8 cellular contexts compared by ENCODE assay signal in the genomic region with DNA sequence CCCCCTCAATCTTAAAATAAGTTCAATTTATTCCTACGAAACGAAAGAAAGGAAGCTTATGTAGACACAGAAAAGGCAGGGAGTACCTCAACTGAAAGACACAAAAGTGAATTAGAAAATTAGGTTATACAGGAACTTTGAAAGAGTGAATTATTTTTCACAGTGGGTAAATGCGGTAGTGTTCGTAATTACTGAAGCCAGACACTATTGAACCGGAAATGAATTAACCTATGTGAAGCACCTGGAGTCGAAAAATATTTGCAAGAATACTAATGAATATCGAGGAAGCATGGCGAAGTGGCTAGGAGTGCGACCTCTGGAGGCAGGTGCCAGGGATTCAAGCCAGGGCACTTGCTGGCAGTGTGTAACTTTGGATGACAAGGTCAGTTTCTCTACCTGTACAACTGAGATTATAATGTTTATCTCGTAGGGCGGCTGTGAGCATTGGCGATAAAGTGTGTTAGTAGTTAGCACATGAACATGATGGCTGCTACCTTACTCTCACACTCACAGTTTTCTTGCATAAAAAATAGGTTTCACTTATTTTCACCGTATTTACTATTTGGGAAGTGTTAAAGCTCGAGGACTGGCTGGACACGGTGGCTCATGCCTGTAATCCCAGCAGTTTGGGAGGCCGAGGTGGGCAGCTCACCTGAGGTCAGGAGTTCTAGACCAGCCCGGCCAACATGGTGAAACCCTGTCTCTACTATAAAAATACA. TPM values are rescaled to one million over a fixed set of nuclear protein-coding genes. Genes with fewer than 3 reads are reported as not detected.
DNase-seq lines count a peak whose midpoint lies in the region; ATAC-seq and TF ChIP-seq lines count a peak whose summit lies in the region.

No MANE protein-coding gene starts in this region.

- intact Hi-C loops in lower leg skin (cut with DNase I; ENCODE audit: low total_unique reads), result no loop called here

- TF ChIP-seq CTCF in lower leg skin (IDR thresholded peaks at IDR 0.05), result no peak

- H3K4me3 ChIP-seq in lower leg skin (ENCODE audit: low read depth, poor library complexity, severe bottlenecking), result peak overlapping the region; percentile 73

- 12 to 18% methylated on average over 17 of the region's 17 CpGs for WGBS in lower leg skin, 2 donors

- TF ChIP-seq POLR2A in lower leg skin (IDR thresholded peaks at IDR 0.05), result no peak

- DNase-seq in AML-193 (lab: John Stamatoyannopoulos, UW) (peak; percentile 55 to 66), NCI-H345 (lab: John Stamatoyannopoulos, UW) (peak; percentile 67), dermis microvascular lymphatic vessel endothelial cell (ENCODE audit: low read depth in 2 of 2) (peak; percentile 61 to 77), lower leg skin (ENCODE audit: low spot score in 2 of 2) (peak; percentile 48 to 87)
- DNase-seq in activated CD4-positive, alpha-beta T cell treated with anti-CD3 and anti-CD28 coated beads for 48 hours, result peak; percentile 80
- DNase-seq in stimulated activated CD8-positive, alpha-beta memory T cell treated with anti-CD3 and anti-CD28 coated beads, Interleukin-15, amount 100 ng/mL, for 1 hour (ENCODE audit: low read depth), result peak; percentile 52

- ATAC-seq in GM18870 (IDR thresholded peaks at IDR 0.05; ENCODE audit: unreplicated experiment), result peak; percentile 85
- peak; percentile 86 for ATAC-seq in HG03097 (IDR thresholded peaks at IDR 0.05; ENCODE audit: low FRiP score, unreplicated experiment)

RNA-seq across cellular contexts. Expression of a gene that starts 0.5 kb away (rescaled TPM):
- total RNA-seq in dermis microvascular lymphatic vessel endothelial cell (8.3 and 12.4 TPM in 2 replicates), lower leg skin (1 to 10 TPM; 5.2 to 8.0 (median 7.2) TPM)

RNA-seq across cellular contexts. Expression of a gene that starts 15.4 kb away (rescaled TPM):
- total RNA-seq in dermis microvascular lymphatic vessel endothelial cell (1,444 and 1,816 TPM in 2 replicates), lower leg skin (1,000 to 10,000 TPM; 1,538 to 3,275 (median 2,471) TPM)

RNA-seq across cellular contexts. Expression of a gene that starts 41.3 kb away (rescaled TPM):
- total RNA-seq in dermis microvascular lymphatic vessel endothelial cell (not detected in 2 replicates), lower leg skin (1 to 10 TPM in 1 of 4 donors, under 1 TPM in 1, not detected in 2; 0.76 to 8.9 TPM)

Comparison
In these comparisons a context has a peak if more than half of its experiments do, and no peak if none do; other contexts are left out.
1. Peak in every context shown above with its lines: DNase-seq, ATAC-seq and H3K4me3 ChIP-seq.